In genomic region chr1:8424539-8425116, GRCh38 we compare ENCODE assay signal across 8 cellular contexts.
DNase-seq lines count a peak whose midpoint lies in the region; ATAC-seq and TF ChIP-seq lines count a peak whose summit lies in the region.

No MANE protein-coding gene starts in this region.

- H3K27ac ChIP-seq in OCI-LY1 (ENCODE audit: low read depth, low read length, poor library complexity, severe bottlenecking) (peak overlapping the region; percentile 99), cardiac muscle cell (peak overlapping the region; percentile 89)

- H3K27me3 ChIP-seq in OCI-LY1 (ENCODE audit: insufficient read depth, low read length) (no peaks in the 10 kb centered on the region), cardiac muscle cell (no peaks in the 10 kb centered on the region)

- 0 out of 2 replicates have a peak, but pooled peaks cover 9% of the 10 kb centered on the region for H3F3A ChIP-seq in OCI-LY1 (ENCODE audit: insufficient read depth, low read length)

- H3K4me3 ChIP-seq in OCI-LY1 (ENCODE audit: low read depth, low read length, poor library complexity, severe bottlenecking) (peak overlapping the region; percentile 67), cardiac muscle cell (peak overlapping the region; percentile 76)

- H3K9me3 ChIP-seq in OCI-LY1 (ENCODE audit: low read length) (no peaks in the 10 kb centered on the region), cardiac muscle cell (ENCODE audit: low read depth) (no peaks in the 10 kb centered on the region)

- TF ChIP-seq CTCF in OCI-LY1 (IDR thresholded peaks at IDR 0.05; ENCODE audit: low read length), result no peak
- TF ChIP-seq CTCF in cardiac muscle cell (IDR thresholded peaks at IDR 0.05; ENCODE audit: low read depth, low read length), result no peak

- no peak overlapping the region for H2AFZ ChIP-seq in OCI-LY1 (ENCODE audit: low read length)

- peaks cover 72% of the 10 kb centered on the region for H3K4me1 ChIP-seq in OCI-LY1 (ENCODE audit: insufficient read depth, low read length, severe bottlenecking)
- peaks cover 53% of the 10 kb centered on the region for H3K4me1 ChIP-seq in cardiac muscle cell (ENCODE audit: low read depth)

- H3K4me2 ChIP-seq in OCI-LY1 (ENCODE audit: low read length), result peak overlapping the region; percentile 84

- peak overlapping the region; percentile 83 for H3K9ac ChIP-seq in OCI-LY1 (ENCODE audit: low read length)

- H3K36me3 ChIP-seq in OCI-LY1 (ENCODE audit: insufficient read depth, low read length) (peaks cover 32% of the 10 kb centered on the region), cardiac muscle cell (no peaks in the 10 kb centered on the region)

- no peaks in the 10 kb centered on the region for H4K20me1 ChIP-seq in OCI-LY1 (ENCODE audit: insufficient read depth, low read length)

- peaks cover 38% of the 10 kb centered on the region for H3K79me2 ChIP-seq in OCI-LY1 (ENCODE audit: insufficient read depth, low read length)

- peak; percentile 20 for ATAC-seq in GM19397 (IDR thresholded peaks at IDR 0.05; ENCODE audit: unreplicated experiment)

- peak; percentile 38 for DNase-seq in A172 (ENCODE audit: low spot score)
- peak; percentile 35 for DNase-seq in activated naive CD4-positive, alpha-beta T cell treated with Interleukin-2 at 50 U/mL for 16 hours
- DNase-seq in cardiac muscle cell (ENCODE audit: low read depth in 1 of 2, low spot score in 1 of 2), result peak in 1 of 2 donors; percentile 68
- DNase-seq in pons (ENCODE audit: low spot score), result peak; percentile 66
- no peak for DNase-seq in T1000 (lab: John Stamatoyannopoulos, UW)
- no peak for DNase-seq in mesenteric fat pad (ENCODE audit: low spot score)

- no peaks in the 10 kb centered on the region for H3K9me2 ChIP-seq in OCI-LY1 (ENCODE audit: low read depth, low read length)

Comparison
In these comparisons a context has a peak if more than half of its experiments do, and no peak if none do; other contexts are left out.
1. DNase-seq: peak in A172 (single experiment), activated naive CD4-positive, alpha-beta T cell treated with Interleukin-2 at 50 U/mL for 16 hours (single experiment) and pons (single experiment); none in T1000 (single experiment) and mesenteric fat pad (single experiment).